ENCODE assay signal across 24 cellular contexts in the genomic region with DNA sequence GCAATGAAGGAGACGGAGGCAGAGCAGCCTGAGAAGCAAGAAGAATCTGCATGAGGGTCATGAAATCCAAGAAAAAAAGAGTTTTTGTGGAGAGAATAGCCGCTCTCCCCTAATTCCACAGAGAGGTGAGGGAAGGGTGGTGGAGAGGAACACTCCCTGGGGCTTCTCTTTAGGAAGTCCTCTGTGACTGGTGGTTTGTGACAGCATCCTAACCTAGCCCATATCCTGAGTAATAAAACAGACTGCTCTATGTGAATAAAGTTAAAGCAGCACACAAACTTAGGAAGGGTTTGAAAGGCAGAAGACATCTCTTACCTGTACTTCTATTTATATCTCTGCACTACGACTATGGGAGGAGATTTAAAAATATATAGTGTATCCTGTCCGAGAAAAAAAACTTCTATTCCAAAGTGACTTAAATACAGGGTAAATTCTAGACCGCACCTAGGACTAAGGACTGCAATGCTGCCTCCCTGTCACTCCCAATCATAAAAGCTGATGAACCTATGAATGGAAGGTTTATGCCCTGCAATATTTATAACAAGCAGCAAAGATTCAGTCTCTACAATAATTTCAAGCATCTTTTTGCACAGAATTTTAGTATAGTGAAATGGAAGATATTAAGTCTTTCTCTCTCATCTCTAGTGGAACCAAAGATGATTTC.
"Had no signal": no experiment of that assay in that cellular context is flagged by ENCODE, and none has a peak within 500 bp of the region (broad histone marks: within the 10 kb centered on the region; RNA-seq: fewer than 3 reads in every experiment).

No MANE protein-coding gene starts in this region.

- H3K27ac Mint-ChIP-seq: activated CD4-positive, alpha-beta T cell treated with anti-CD3 and anti-CD28 coated beads, Interleukin-2, amount 10 ng/mL, durations not matched to agents 7 days and 5 days; activated naive CD4-positive, alpha-beta T cell treated with anti-CD3 and anti-CD28 coated beads, Interleukin-2, amount 10 ng/mL, durations not matched to agents 7 days and 5 days; nephron had no signal

- H3K4me1 ChIP-seq: body of pancreas, pancreas, psoas muscle, upper lobe of left lung had no signal

- H3K36me3 Mint-ChIP-seq: activated naive CD4-positive, alpha-beta T cell treated with anti-CD3 and anti-CD28 coated beads, Interleukin-2, amount 10 ng/mL, durations not matched to agents 7 days and 5 days had no signal

- H3K27ac ChIP-seq: body of pancreas, cardiac muscle cell, epithelial cell of prostate, pancreas, psoas muscle, upper lobe of left lung, VCaP had no signal

- DNase-seq: activated CD4-positive, alpha-beta T cell treated with anti-CD3 and anti-CD28 coated beads, Interleukin-2, amount 10 ng/mL, durations not matched to agents 7 days and 5 days; activated CD8-positive, alpha-beta memory T cell treated with anti-CD3 and anti-CD28 coated beads for 24 hours; activated effector memory CD4-positive, alpha-beta T cell treated with Interleukin-2 at 50 U/mL for 16 hours; activated naive CD4-positive, alpha-beta T cell treated with anti-CD3 and anti-CD28 coated beads, Interleukin-2, amount 10 ng/mL, durations not matched to agents 7 days and 5 days; activated T-cell treated with anti-CD3 and anti-CD28 coated beads, Interleukin-2, amount 50 U/mL, for 48 hours; anterior cingulate cortex; body of pancreas; cortex of kidney; heart right ventricle; kidney; left lung; pancreas; psoas muscle; right cardiac atrium; stimulated activated CD4-positive, alpha-beta T cell treated with anti-CD3 and anti-CD28 coated beads, Interleukin-4, amount 100 ng/mL, for 24 hours; stimulated activated naive CD8-positive, alpha-beta T cell treated with anti-CD3 and anti-CD28 coated beads, Interleukin-15, Interleukin-2, amounts not matched to agents 100 U/mL and 50 U/mL, for 24 hours; SW 1271; upper lobe of left lung had no signal

- H3K36me3 ChIP-seq: cardiac muscle cell, heart right ventricle, left lung, pancreas, upper lobe of left lung had no signal

- H3K9me3 ChIP-seq: body of pancreas, heart right ventricle, left lung, pancreas, psoas muscle, upper lobe of left lung had no signal

- ATAC-seq: activated CD4-positive, CD25-positive, alpha-beta regulatory T cell treated with anti-CD3 and anti-CD28 coated beads, Interleukin-2, amount 50 U/mL, for 24 hours; body of pancreas; heart right ventricle; left lung; pancreas; psoas muscle; right cardiac atrium; stimulated activated naive CD8-positive, alpha-beta T cell treated with anti-CD3 and anti-CD28 coated beads, Interleukin-15, Interleukin-2, amounts not matched to agents 100 U/mL and 50 U/mL, for 24 hours had no signal

- H3K4me1 Mint-ChIP-seq: activated naive CD4-positive, alpha-beta T cell treated with anti-CD3 and anti-CD28 coated beads, Interleukin-2, amount 10 ng/mL, durations not matched to agents 7 days and 5 days; nephron had no signal

- H3K27me3 ChIP-seq: body of pancreas, heart right ventricle, left lung, upper lobe of left lung had no signal

- H3K4me3 Mint-ChIP-seq: activated CD4-positive, alpha-beta T cell treated with anti-CD3 and anti-CD28 coated beads, Interleukin-2, amount 10 ng/mL, durations not matched to agents 7 days and 5 days; activated naive CD4-positive, alpha-beta T cell treated with anti-CD3 and anti-CD28 coated beads, Interleukin-2, amount 10 ng/mL, durations not matched to agents 7 days and 5 days; nephron had no signal

- H3K9me3 Mint-ChIP-seq: activated naive CD4-positive, alpha-beta T cell treated with anti-CD3 and anti-CD28 coated beads, Interleukin-2, amount 10 ng/mL, durations not matched to agents 7 days and 5 days had no signal

- H3K4me3 ChIP-seq: body of pancreas, cardiac muscle cell, heart right ventricle, left lung, lung, pancreas, psoas muscle, upper lobe of left lung had no signal
